In genomic region chr15:100043069-100043641, GRCh38 we compare ENCODE assay signal across 10 cellular contexts.
DNase-seq lines count a peak whose midpoint lies in the region; ATAC-seq, FAIRE-seq and TF ChIP-seq lines count a peak whose summit lies in the region.
"Had no signal": no experiment of that assay in that cellular context is flagged by ENCODE, and none has a peak within 500 bp of the region (broad histone marks: within the 10 kb centered on the region; RNA-seq: fewer than 3 reads in every experiment).

No MANE protein-coding gene starts in this region.

- peaks cover 4% of the 10 kb centered on the region for H3K4me1 Mint-ChIP-seq in type B pancreatic cell (ENCODE audit: unreplicated experiment)
- no peaks in the 10 kb centered on the region for H3K4me1 Mint-ChIP-seq in CD8-positive, alpha-beta T cell (ENCODE audit: low read depth)

- peak; percentile 62 for DNase-seq in HTR-8/SVneo (ENCODE audit: insufficient read length, low spot score)
- DNase-seq in adrenal gland = peak; percentile 67 to 91 (median 78)
- DNase-seq in right atrium auricular region (ENCODE audit: low spot score) = no peak
- DNase-seq in type B pancreatic cell (ENCODE audit: extremely low spot score, unreplicated experiment) = no peak
- no peak for DNase-seq in DMS79 (lab: John Stamatoyannopoulos, UW)
- DNase-seq in NCI-H2081 (lab: John Stamatoyannopoulos, UW) = no peak
- no peak for DNase-seq in CD8-positive, alpha-beta T cell
- DNase-seq: activated CD8-positive, alpha-beta memory T cell treated with anti-CD3 and anti-CD28 coated beads for 24 hours; GOT3 had no signal

- intact Hi-C loops in adrenal gland (cut with DNase I) = no loop called here
- intact Hi-C loops in CD8-positive, alpha-beta T cell (cut with DNase I, micrococcal nuclease) = no loop called here

- no peak for FAIRE-seq in HTR-8/SVneo (lab: Jason Lieb, UNC)

- CTCF ChIA-PET in CD8-positive, alpha-beta T cell (lab: Charles Lee) = no interaction called here

- POLR2A ChIA-PET in CD8-positive, alpha-beta T cell (lab: Charles Lee) = interaction anchor here (0.8 kb wide), 1 partner anchor 99 kb away, joined by 3 read pairs; no protein-coding TSS in a partner anchor

- H3K4me1 ChIP-seq in adrenal gland (replicated peaks in 1 of 2) (peaks cover 12 to 18% of the 10 kb centered on the region in 2 donors), right atrium auricular region (peaks cover 0 to 13% of the 10 kb centered on the region in 2 donors)
- no peaks in the 10 kb centered on the region for H3K4me1 ChIP-seq in CD8-positive, alpha-beta T cell (ENCODE audit: insufficient read depth, low read length)

- WGBS in adrenal gland, 4 donors = 27 to 46% (median 37%) methylated on average over 8 of the region's 8 CpGs

- peaks cover 4% of the 10 kb centered on the region for H3K9me3 Mint-ChIP-seq in type B pancreatic cell
- peaks cover 8% of the 10 kb centered on the region for H3K9me3 Mint-ChIP-seq in CD8-positive, alpha-beta T cell

- H3K36me3 Mint-ChIP-seq in type B pancreatic cell = peaks cover 6% of the 10 kb centered on the region
- peaks cover 18% of the 10 kb centered on the region for H3K36me3 Mint-ChIP-seq in CD8-positive, alpha-beta T cell

- H3K27ac Mint-ChIP-seq in type B pancreatic cell = peak overlapping the region; percentile 19
- H3K27ac Mint-ChIP-seq in CD8-positive, alpha-beta T cell = no peak overlapping the region

- no peaks in the 10 kb centered on the region for H3K36me3 ChIP-seq in adrenal gland (replicated peaks in 1 of 2)
- H3K36me3 ChIP-seq in right atrium auricular region = no peaks in the 10 kb centered on the region
- no peaks in the 10 kb centered on the region for H3K36me3 ChIP-seq in CD8-positive, alpha-beta T cell (ENCODE audit: insufficient read depth, low read length)

- H3K27ac ChIP-seq in adrenal gland (peak overlapping the region; percentile 54 to 77 (median 72)), right atrium auricular region (peak overlapping the region; percentile 14 to 55)
- H3K27ac ChIP-seq in CD8-positive, alpha-beta T cell (ENCODE audit: low read depth, low read length) = no peak overlapping the region

- H3K9me3 ChIP-seq in adrenal gland (replicated peaks in 1 of 3) = no peaks in the 10 kb centered on the region
- H3K9me3 ChIP-seq in right atrium auricular region = no peaks in the 10 kb centered on the region
- H3K9me3 ChIP-seq in CD8-positive, alpha-beta T cell (ENCODE audit: low read length) = no peaks in the 10 kb centered on the region

- TF ChIP-seq POLR2A in adrenal gland (IDR thresholded peaks at IDR 0.05) = no peak

- no peak overlapping the region for H3K4me3 Mint-ChIP-seq in type B pancreatic cell
- no peak overlapping the region for H3K4me3 Mint-ChIP-seq in CD8-positive, alpha-beta T cell

- no peak for ATAC-seq in CD8-positive, alpha-beta T cell

- no peak for TF ChIP-seq CTCF in adrenal gland (IDR thresholded peaks at IDR 0.05)
- TF ChIP-seq CTCF in right atrium auricular region (IDR thresholded peaks at IDR 0.05) = no peak
- TF ChIP-seq CTCF in type B pancreatic cell (conservative IDR thresholded peaks at IDR 0.05) = no peak
- TF ChIP-seq CTCF in CD8-positive, alpha-beta T cell (IDR thresholded peaks at IDR 0.05) = no peak

- no peaks in the 10 kb centered on the region for H3K27me3 Mint-ChIP-seq in type B pancreatic cell
- no peaks in the 10 kb centered on the region for H3K27me3 Mint-ChIP-seq in CD8-positive, alpha-beta T cell (ENCODE audit: low read depth)

- H3K4me3 ChIP-seq in adrenal gland (peak overlapping the region in 1 of 4 donors; percentile 33), right atrium auricular region (no peak overlapping the region)
- no peak overlapping the region for H3K4me3 ChIP-seq in CD8-positive, alpha-beta T cell (ENCODE audit: low read depth, low read length)
- H3K4me3 ChIP-seq: skin epidermis had no signal

- no peaks in the 10 kb centered on the region for H3K27me3 ChIP-seq in adrenal gland
- H3K27me3 ChIP-seq in right atrium auricular region = no peaks in the 10 kb centered on the region
- no peaks in the 10 kb centered on the region for H3K27me3 ChIP-seq in CD8-positive, alpha-beta T cell (ENCODE audit: insufficient read depth, low read length)

Comparison
In these comparisons a context has a peak if more than half of its experiments do, and no peak if none do; other contexts are left out.
1. DNase-seq: peak in HTR-8/SVneo (single experiment) and adrenal gland (7 of 7); none in right atrium auricular region (single experiment), type B pancreatic cell (single experiment), DMS79 (single experiment), NCI-H2081 (0 of 2) and CD8-positive, alpha-beta T cell (0 of 7).